Comparison of ENCODE assay signal across 10 cellular contexts in the genomic region with DNA sequence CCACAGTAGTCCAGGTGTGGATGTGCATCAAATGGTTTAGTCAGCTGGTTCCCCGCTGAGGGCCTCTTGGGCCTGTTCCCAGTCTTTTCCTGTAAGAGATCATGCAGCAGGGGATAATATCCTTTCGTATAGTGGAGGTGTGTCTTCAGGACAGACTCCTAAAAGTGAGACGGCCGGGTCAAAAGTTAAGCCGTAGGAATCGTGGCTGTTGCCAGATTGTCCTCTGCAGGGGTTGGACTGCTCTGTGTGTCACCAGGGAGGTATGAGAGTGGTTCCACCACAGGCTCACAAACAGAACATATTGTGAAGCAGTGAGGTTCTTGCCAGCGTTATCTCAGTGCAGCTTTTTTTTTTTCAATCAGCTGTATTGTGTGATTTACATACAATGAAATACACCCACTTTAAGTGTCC.
DNase-seq lines count a peak whose midpoint lies in the region; ATAC-seq and TF ChIP-seq lines count a peak whose summit lies in the region.
"Had no signal": no experiment of that assay in that cellular context is flagged by ENCODE, and none has a peak within 500 bp of the region (broad histone marks: within the 10 kb centered on the region; RNA-seq: fewer than 3 reads in every experiment).

No MANE protein-coding gene starts in this region.

- peaks cover 0 to 7% of the 10 kb centered on the region in 2 donors for H3K36me3 Mint-ChIP-seq in naive B cell
- H3K36me3 Mint-ChIP-seq in endodermal cell (ENCODE audit: low read depth): peaks cover 12% of the 10 kb centered on the region
- peaks cover 17% of the 10 kb centered on the region for H3K36me3 Mint-ChIP-seq in activated naive CD4-positive, alpha-beta T cell treated with anti-CD3 and anti-CD28 coated beads, Interleukin-2, amount 10 ng/mL, durations not matched to agents 7 days and 5 days

- in situ Hi-C loops in astrocyte of the spinal cord (cut with HindIII; ENCODE audit: low sequenced_read_pairs): no loop called here

- no peaks in the 10 kb centered on the region for H3K27me3 ChIP-seq in BLaER1 treated with 17β-estradiol and CSF1 and Interleukin-3, amounts not matched to agents 10 nM and 100 nM
- no peaks in the 10 kb centered on the region for H3K27me3 ChIP-seq in endodermal cell (ENCODE audit: control insufficient read depth, insufficient read depth, low read length, poor library complexity, severe bottlenecking)

- H3K4me2 ChIP-seq in BLaER1 treated with 17β-estradiol and CSF1 and Interleukin-3, amounts not matched to agents 10 nM and 100 nM: peak overlapping the region in 6 of 11 experiments; percentile 38 to 63 (median 51); a peak in 7 of 22 replicates

- H4K20me1 ChIP-seq in BLaER1 treated with 17β-estradiol and CSF1 and Interleukin-3, amounts not matched to agents 10 nM and 100 nM: peaks cover 7 to 100% (median 77%) of the 10 kb centered on the region in 11 experiments; a peak in 21 of 22 replicates

- H3K9me3 Mint-ChIP-seq in naive B cell (peaks cover 0 to 4% (median 0%) of the 10 kb centered on the region in 7 donors), endodermal cell (no peaks in the 10 kb centered on the region)
- H3K9me3 Mint-ChIP-seq in activated naive CD4-positive, alpha-beta T cell treated with anti-CD3 and anti-CD28 coated beads, Interleukin-2, amount 10 ng/mL, durations not matched to agents 7 days and 5 days: no peaks in the 10 kb centered on the region

- no peaks in the 10 kb centered on the region for H3K27me3 Mint-ChIP-seq in naive B cell
- no peaks in the 10 kb centered on the region for H3K27me3 Mint-ChIP-seq in endodermal cell (ENCODE audit: insufficient read depth)
- H3K27me3 Mint-ChIP-seq in activated naive CD4-positive, alpha-beta T cell treated with anti-CD3 and anti-CD28 coated beads, Interleukin-2, amount 10 ng/mL, durations not matched to agents 7 days and 5 days: no peaks in the 10 kb centered on the region

- no peak overlapping the region for H3K4me3 Mint-ChIP-seq in naive B cell
- no peak overlapping the region for H3K4me3 Mint-ChIP-seq in endodermal cell
- H3K4me3 Mint-ChIP-seq in activated naive CD4-positive, alpha-beta T cell treated with anti-CD3 and anti-CD28 coated beads, Interleukin-2, amount 10 ng/mL, durations not matched to agents 7 days and 5 days: no peak overlapping the region

- 90 to 95% methylated on average over 4 to 7 of the region's 7 CpGs for WGBS in endodermal cell (ENCODE audit: insufficient coverage in 1 of 2, insufficient read length in 1 of 2), 2 experiments

- H3K36me3 ChIP-seq in BLaER1 treated with 17β-estradiol and CSF1 and Interleukin-3, amounts not matched to agents 10 nM and 100 nM: peaks cover 11 to 36% (median 17%) of the 10 kb centered on the region in 11 experiments
- H3K36me3 ChIP-seq in endodermal cell (ENCODE audit: control insufficient read depth, insufficient read depth, low read length): no peaks in the 10 kb centered on the region

- H3K4me3 ChIP-seq in BLaER1 treated with 17β-estradiol and CSF1 and Interleukin-3, amounts not matched to agents 10 nM and 100 nM: no peak overlapping the region
- H3K4me3 ChIP-seq in astrocyte of the spinal cord (ENCODE audit: low read depth, low read length) (no peak overlapping the region), endodermal cell (ENCODE audit: low read length) (no peak overlapping the region)

- ATAC-seq in naive B cell (ENCODE audit: low read depth in 2 of 2): no peak

- H3K27ac Mint-ChIP-seq in naive B cell: peak overlapping the region in 4 of 6 donors; percentile 21 to 73 (median 54)
- H3K27ac Mint-ChIP-seq in endodermal cell: no peak overlapping the region
- no peak overlapping the region for H3K27ac Mint-ChIP-seq in activated naive CD4-positive, alpha-beta T cell treated with anti-CD3 and anti-CD28 coated beads, Interleukin-2, amount 10 ng/mL, durations not matched to agents 7 days and 5 days

- peaks cover 0 to 3% (median 0%) of the 10 kb centered on the region in 11 experiments; a peak in 1 of 22 replicates for H3K9me3 ChIP-seq in BLaER1 treated with 17β-estradiol and CSF1 and Interleukin-3, amounts not matched to agents 10 nM and 100 nM (replicated peaks in 1 of 11)
- H3K9me3 ChIP-seq in endodermal cell (ENCODE audit: control insufficient read depth, low read length): no peaks in the 10 kb centered on the region

- no peak overlapping the region for H3K9ac ChIP-seq in BLaER1 treated with 17β-estradiol and CSF1 and Interleukin-3, amounts not matched to agents 10 nM and 100 nM
- H3K9ac ChIP-seq in endodermal cell (ENCODE audit: extremely low read depth, low read length, poor library complexity, severe bottlenecking): no peak overlapping the region

- TF ChIP-seq CTCF in astrocyte of the spinal cord (IDR thresholded peaks at IDR 0.05; ENCODE audit: low read depth, low read length) (no peak), endodermal cell (conservative IDR thresholded peaks at IDR 0.05) (no peak)

- DNase-seq in M059J (ENCODE audit: low read depth) (peak; percentile 91), astrocyte of the spinal cord (ENCODE audit: low read depth, low spot score) (peak; percentile 94), naive B cell (no peak), endodermal cell (no peak), DMS114 treated with DMSO at 0.1 percent for 48 hours (lab: John Stamatoyannopoulos, UW; ENCODE audit: unreplicated experiment) (no peak), occipital lobe (lab: John Stamatoyannopoulos, UW) (no peak)
- DNase-seq in activated naive CD4-positive, alpha-beta T cell treated with anti-CD3 and anti-CD28 coated beads, Interleukin-2, amount 10 ng/mL, durations not matched to agents 7 days and 5 days: no peak
- DNase-seq: activated naive CD4-positive, alpha-beta T cell; SIG-M5 had no signal

- H3K4me1 ChIP-seq in BLaER1 treated with 17β-estradiol and CSF1 and Interleukin-3, amounts not matched to agents 10 nM and 100 nM: peaks cover 41 to 63% (median 44%) of the 10 kb centered on the region in 10 experiments
- H3K4me1 ChIP-seq in endodermal cell (ENCODE audit: control insufficient read depth, insufficient read depth, low read length): no peaks in the 10 kb centered on the region

- H3K4me1 Mint-ChIP-seq in naive B cell (peaks cover 21 to 29% (median 22%) of the 10 kb centered on the region in 3 donors), endodermal cell (peaks cover 5% of the 10 kb centered on the region)
- H3K4me1 Mint-ChIP-seq in activated naive CD4-positive, alpha-beta T cell treated with anti-CD3 and anti-CD28 coated beads, Interleukin-2, amount 10 ng/mL, durations not matched to agents 7 days and 5 days: peaks cover 3% of the 10 kb centered on the region

- no peak overlapping the region for H3K27ac ChIP-seq in BLaER1 treated with 17β-estradiol and CSF1 and Interleukin-3, amounts not matched to agents 10 nM and 100 nM
- H3K27ac ChIP-seq in endodermal cell (ENCODE audit: low read depth, low read length): no peak overlapping the region

- CTCF ChIA-PET in activated naive CD4-positive, alpha-beta T cell treated with anti-CD3 and anti-CD28 coated beads, Interleukin-2, amount 10 ng/mL, durations not matched to agents 7 days and 5 days (lab: Charles Lee): no interaction called here

Comparison
In these comparisons a context has a peak if more than half of its experiments do, and no peak if none do; other contexts are left out.
1. DNase-seq: peak in M059J (single experiment) and astrocyte of the spinal cord (single experiment); none in naive B cell (single experiment), endodermal cell (single experiment), DMS114 treated with DMSO at 0.1 percent for 48 hours (single experiment), occipital lobe (single experiment) and activated naive CD4-positive, alpha-beta T cell treated with anti-CD3 and anti-CD28 coated beads, Interleukin-2, amount 10 ng/mL, durations not matched to agents 7 days and 5 days (single experiment).
2. H3K27ac Mint-ChIP-seq: peak in naive B cell (4 of 6); none in endodermal cell (single experiment) and activated naive CD4-positive, alpha-beta T cell treated with anti-CD3 and anti-CD28 coated beads, Interleukin-2, amount 10 ng/mL, durations not matched to agents 7 days and 5 days (single experiment).